Comparison of ENCODE assay signal across 8 cellular contexts in genomic region chr6:159692303-159693127, GRCh38. TPM values are rescaled to one million over a fixed set of nuclear protein-coding genes. Genes with fewer than 3 reads are reported as not detected.
DNase-seq lines count a peak whose midpoint lies in the region; ATAC-seq and TF ChIP-seq lines count a peak whose summit lies in the region.

No MANE protein-coding gene starts in this region.

- intact Hi-C loops in Panc1 (cut with micrococcal nuclease; ENCODE audit: unreplicated experiment): loop anchor here (5.0 kb wide), 2 partner anchors 35 to 95 kb away; partner anchors contain the start of genes TCP1 and WTAP

- CTCF ChIA-PET in Panc1 (lab: Charles Lee): no interaction called here

- DNase-seq in C1 segment of cervical spinal cord (lab: John Stamatoyannopoulos, UW) (peak in 8 of 14 donors; percentile 19 to 73 (median 43)), Panc1 (ENCODE audit: low read depth, low spot score) (no peak), activated gamma-delta T cell (lab: John Stamatoyannopoulos, UW) (peak; percentile 32), germinal center (ENCODE audit: low spot score) (peak; percentile 59), nucleus accumbens (lab: John Stamatoyannopoulos, UW) (peak in 48 of 56 donors; percentile 5 to 66 (median 43)), thoracic aorta (ENCODE audit: low spot score) (no peak)

- H3K9me3 ChIP-seq in Panc1 (ENCODE audit: control insufficient read depth, insufficient read depth, low read depth, low read length): no peaks in the 10 kb centered on the region
- no peaks in the 10 kb centered on the region for H3K9me3 ChIP-seq in thoracic aorta

- in situ Hi-C loops in Panc1 (cut with HindIII; ENCODE audit: low pct_unique_long_range_greater_than_20kb, low sequenced_read_pairs): no loop called here

- H3K36me3 ChIP-seq in Panc1 (ENCODE audit: control insufficient read depth, insufficient read depth, low read length) (peaks cover 3% of the 10 kb centered on the region; the same call in 1 of the 2 replicates), thoracic aorta (peaks cover 7% of the 10 kb centered on the region)

- no TSS peak for BruUV-seq in Panc1 (replicated peaks; lab: Mats Ljungman, UMichigan)

- H3K27me3 ChIP-seq in Panc1 (ENCODE audit: control insufficient read depth, insufficient read depth, low read length) (no peaks in the 10 kb centered on the region), thoracic aorta (replicated peaks; ENCODE audit: insufficient read depth) (no peaks in the 10 kb centered on the region)

- TF ChIP-seq CTCF in Panc1 (IDR thresholded peaks at IDR 0.05) (no peak), thoracic aorta (IDR thresholded peaks at IDR 0.05) (no peak)

- POLR2A ChIA-PET in Panc1 (lab: Charles Lee): interaction anchor here (0.6 kb wide), 1 partner anchor 28 kb away, joined by 16 read pairs; no protein-coding TSS in a partner anchor

- H3K27ac ChIP-seq in Panc1 (ENCODE audit: low read length) (peak overlapping the region; percentile 84), thoracic aorta (peak overlapping the region; percentile 95 to 97)

- peak overlapping the region; percentile 69 to 72 for H3K4me3 ChIP-seq in Panc1 (ENCODE audit: low read depth in 2 of 2, low read length in 2 of 2)
- H3K4me3 ChIP-seq in thoracic aorta: peak overlapping the region; percentile 96

- peaks cover 21% of the 10 kb centered on the region for H3K4me1 ChIP-seq in Panc1 (ENCODE audit: control insufficient read depth, insufficient read depth, low read length)
- H3K4me1 ChIP-seq in thoracic aorta (ENCODE audit: control insufficient read depth in 1 of 2, low read depth in 2 of 2): peaks cover 18 to 33% of the 10 kb centered on the region in 2 donors

- ATAC-seq in GM19397 (IDR thresholded peaks at IDR 0.05; ENCODE audit: unreplicated experiment) (peak; percentile 27), HG03469 (IDR thresholded peaks at IDR 0.05; ENCODE audit: unreplicated experiment) (peak; percentile 32), Panc1 (peak; percentile 59), thoracic aorta (ENCODE audit: insufficient number of reproducible peaks, low FRiP score, low read depth) (peak; percentile 18)

RNA-seq across cellular contexts. Expression of gene SOD2, which starts 0.5 kb away (rescaled TPM):
- total RNA-seq in Panc1 (2021; ENCODE audit: unreplicated experiment) (180 TPM), thoracic aorta (1,000 to 10,000 TPM in 1 of 2 donors, 100 to 1,000 TPM in 1; 138 to 1,181 TPM)
- polyA plus RNA-seq in Panc1 (2012; ENCODE audit: insufficient read length): 137 TPM

RNA-seq across cellular contexts. Expression of gene WTAP, which starts 34.8 kb away (rescaled TPM):
- total RNA-seq in Panc1 (2021; ENCODE audit: unreplicated experiment): 112 TPM
- 51.1 TPM for polyA plus RNA-seq in Panc1 (2012; ENCODE audit: insufficient read length)
- total RNA-seq in thoracic aorta: 100 to 1,000 TPM in 1 of 2 donors, 10 to 100 TPM in 1; 46.3 to 157 TPM

Comparison
In these comparisons a context has a peak if more than half of its experiments do, and no peak if none do; other contexts are left out.
1. DNase-seq: peak in C1 segment of cervical spinal cord (8 of 14), activated gamma-delta T cell (single experiment), germinal center (single experiment) and nucleus accumbens (48 of 56); none in Panc1 (single experiment) and thoracic aorta (single experiment).
2. Peak in every context shown above with its lines, with median percentiles within 50 percentile points of each other: ATAC-seq.